In the genomic region with DNA sequence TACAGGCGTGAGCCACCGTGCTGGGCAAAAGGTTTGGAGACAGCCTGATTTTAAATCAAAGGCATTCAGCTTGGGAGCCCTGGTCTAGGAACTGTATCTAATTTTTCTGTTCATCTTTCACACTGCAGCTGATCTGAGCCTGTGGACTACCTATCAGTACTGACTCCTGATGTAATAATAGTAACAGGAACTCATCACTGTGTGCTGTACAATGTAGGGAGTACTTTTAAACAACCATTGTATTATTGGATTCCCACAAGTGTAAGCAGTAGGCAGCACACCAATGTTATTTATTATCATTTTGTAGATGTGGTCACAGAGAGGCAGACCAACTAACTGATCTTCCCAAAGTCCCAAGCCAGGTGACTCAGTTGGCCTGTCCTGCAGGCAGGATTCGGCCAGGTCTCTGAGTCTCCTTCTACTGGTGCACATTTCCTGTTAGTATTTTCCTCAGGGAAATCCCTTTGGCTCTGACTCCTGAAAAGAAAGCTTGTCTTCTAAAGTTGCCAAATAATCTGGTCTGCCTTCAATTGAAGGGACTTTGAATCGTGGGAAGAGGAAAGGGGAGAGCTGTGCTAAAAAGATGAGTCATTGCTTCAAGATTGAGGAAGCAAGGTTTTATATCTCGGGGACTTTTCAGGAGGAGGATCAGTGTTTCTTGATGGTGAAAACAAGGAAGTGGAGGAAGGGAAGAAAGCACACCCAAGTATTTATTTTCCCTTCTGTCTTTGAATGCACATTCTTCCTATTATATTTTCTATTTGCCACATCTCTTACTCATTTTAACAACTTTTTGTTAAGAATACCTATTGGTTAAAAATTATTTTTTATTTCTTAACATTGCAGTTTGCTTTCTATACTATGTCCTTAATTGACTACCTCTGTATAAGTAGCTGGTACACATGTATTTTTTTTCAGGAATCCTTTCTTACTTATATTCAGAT, we compare ENCODE assay signal across 1 cellular context.
TF ChIP-seq lines count a peak whose summit lies in the region.

No MANE protein-coding gene starts in this region.

TF ChIP-seq in IMR-90, 13 proteins besides CTCF, POLR2A, EP300 and RAD21 (continued from another document):
- TF ChIP-seq ELK1 (IDR thresholded peaks at IDR 0.05; ENCODE audit: borderline replicate concordance, low read depth, low read length) (no peak), RFX5 (IDR thresholded peaks at IDR 0.05; ENCODE audit: low read depth, low read length) (no peak), MXI1 (IDR thresholded peaks at IDR 0.05; ENCODE audit: borderline replicate concordance, low read depth, low read length) (no peak), NFE2L2 (IDR thresholded peaks at IDR 0.05; ENCODE audit: low read depth, low read length) (0 out of 2 replicates have a peak, but pooled peaks have one; percentile 49), CEBPB (IDR thresholded peaks at IDR 0.05; ENCODE audit: low read depth, low read length) (peak; percentile 24; the same call in 1 of the 2 replicates)
- TF ChIP-seq, protein P1, sequence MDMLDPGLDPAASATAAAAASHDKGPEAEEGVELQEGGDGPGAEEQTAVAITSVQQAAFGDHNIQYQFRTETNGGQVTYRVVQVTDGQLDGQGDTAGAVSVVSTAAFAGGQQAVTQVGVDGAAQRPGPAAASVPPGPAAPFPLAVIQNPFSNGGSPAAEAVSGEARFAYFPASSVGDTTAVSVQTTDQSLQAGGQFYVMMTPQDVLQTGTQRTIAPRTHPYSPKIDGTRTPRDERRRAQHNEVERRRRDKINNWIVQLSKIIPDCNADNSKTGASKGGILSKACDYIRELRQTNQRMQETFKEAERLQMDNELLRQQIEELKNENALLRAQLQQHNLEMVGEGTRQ (IDR thresholded peaks at IDR 0.05; ENCODE audit: low read depth, low read length) = no peak
